In the genomic region with DNA sequence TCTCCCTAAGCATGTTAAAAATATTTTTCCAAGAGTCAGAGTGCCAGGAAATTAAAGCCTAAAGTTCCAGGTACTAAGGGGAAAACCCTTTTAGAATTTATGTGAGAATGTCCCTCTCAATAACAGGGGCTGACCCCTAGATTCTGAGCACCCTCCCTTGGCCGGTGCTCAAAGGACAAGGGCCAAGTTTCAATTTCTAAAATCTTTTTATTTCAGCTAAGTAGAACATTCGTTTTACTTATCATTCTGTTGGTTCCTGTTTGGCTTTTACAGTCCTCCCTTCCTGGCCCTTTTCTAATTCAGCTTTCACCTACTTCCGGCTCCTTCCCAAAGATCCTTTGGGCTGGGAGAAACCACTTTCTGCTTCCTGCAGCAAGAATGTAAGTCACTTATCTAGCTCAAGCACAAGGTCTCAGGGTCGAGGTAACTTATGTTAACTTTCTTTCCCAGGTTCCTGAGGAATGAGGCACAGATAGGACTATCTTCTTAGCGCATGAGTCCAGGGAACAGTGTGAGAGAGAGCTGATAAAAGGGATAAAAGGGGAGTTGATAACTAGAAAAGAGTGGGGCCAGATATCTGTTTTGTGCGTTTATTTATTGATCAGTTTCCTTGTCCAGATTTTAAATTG, we compare ENCODE assay signal across 2 cellular contexts.
TF ChIP-seq lines count a peak whose summit lies in the region.

No MANE protein-coding gene starts in this region.

TF ChIP-seq in liver, 16 proteins besides CTCF, POLR2A, EP300 and RAD21:
- no peak for TF ChIP-seq YY1 (IDR thresholded peaks at IDR 0.05)
- no peak for TF ChIP-seq HNF4A (conservative IDR thresholded peaks at IDR 0.05)
- TF ChIP-seq, protein P1, sequence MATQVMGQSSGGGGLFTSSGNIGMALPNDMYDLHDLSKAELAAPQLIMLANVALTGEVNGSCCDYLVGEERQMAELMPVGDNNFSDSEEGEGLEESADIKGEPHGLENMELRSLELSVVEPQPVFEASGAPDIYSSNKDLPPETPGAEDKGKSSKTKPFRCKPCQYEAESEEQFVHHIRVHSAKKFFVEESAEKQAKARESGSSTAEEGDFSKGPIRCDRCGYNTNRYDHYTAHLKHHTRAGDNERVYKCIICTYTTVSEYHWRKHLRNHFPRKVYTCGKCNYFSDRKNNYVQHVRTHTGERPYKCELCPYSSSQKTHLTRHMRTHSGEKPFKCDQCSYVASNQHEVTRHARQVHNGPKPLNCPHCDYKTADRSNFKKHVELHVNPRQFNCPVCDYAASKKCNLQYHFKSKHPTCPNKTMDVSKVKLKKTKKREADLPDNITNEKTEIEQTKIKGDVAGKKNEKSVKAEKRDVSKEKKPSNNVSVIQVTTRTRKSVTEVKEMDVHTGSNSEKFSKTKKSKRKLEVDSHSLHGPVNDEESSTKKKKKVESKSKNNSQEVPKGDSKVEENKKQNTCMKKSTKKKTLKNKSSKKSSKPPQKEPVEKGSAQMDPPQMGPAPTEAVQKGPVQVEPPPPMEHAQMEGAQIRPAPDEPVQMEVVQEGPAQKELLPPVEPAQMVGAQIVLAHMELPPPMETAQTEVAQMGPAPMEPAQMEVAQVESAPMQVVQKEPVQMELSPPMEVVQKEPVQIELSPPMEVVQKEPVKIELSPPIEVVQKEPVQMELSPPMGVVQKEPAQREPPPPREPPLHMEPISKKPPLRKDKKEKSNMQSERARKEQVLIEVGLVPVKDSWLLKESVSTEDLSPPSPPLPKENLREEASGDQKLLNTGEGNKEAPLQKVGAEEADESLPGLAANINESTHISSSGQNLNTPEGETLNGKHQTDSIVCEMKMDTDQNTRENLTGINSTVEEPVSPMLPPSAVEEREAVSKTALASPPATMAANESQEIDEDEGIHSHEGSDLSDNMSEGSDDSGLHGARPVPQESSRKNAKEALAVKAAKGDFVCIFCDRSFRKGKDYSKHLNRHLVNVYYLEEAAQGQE (IDR thresholded peaks at IDR 0.05): no peak
- TF ChIP-seq, protein P2, sequence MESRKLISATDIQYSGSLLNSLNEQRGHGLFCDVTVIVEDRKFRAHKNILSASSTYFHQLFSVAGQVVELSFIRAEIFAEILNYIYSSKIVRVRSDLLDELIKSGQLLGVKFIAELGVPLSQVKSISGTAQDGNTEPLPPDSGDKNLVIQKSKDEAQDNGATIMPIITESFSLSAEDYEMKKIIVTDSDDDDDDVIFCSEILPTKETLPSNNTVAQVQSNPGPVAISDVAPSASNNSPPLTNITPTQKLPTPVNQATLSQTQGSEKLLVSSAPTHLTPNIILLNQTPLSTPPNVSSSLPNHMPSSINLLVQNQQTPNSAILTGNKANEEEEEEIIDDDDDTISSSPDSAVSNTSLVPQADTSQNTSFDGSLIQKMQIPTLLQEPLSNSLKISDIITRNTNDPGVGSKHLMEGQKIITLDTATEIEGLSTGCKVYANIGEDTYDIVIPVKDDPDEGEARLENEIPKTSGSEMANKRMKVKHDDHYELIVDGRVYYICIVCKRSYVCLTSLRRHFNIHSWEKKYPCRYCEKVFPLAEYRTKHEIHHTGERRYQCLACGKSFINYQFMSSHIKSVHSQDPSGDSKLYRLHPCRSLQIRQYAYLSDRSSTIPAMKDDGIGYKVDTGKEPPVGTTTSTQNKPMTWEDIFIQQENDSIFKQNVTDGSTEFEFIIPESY (IDR thresholded peaks at IDR 0.05): no peak
- TF ChIP-seq NR2F2 (IDR thresholded peaks at IDR 0.05): peak; percentile 68
- no peak for TF ChIP-seq FOXA2 (IDR thresholded peaks at IDR 0.05)
- TF ChIP-seq EGR1 (IDR thresholded peaks at IDR 0.05; ENCODE audit: low read depth in 2 of 2): no peak
- TF ChIP-seq, protein P3, sequence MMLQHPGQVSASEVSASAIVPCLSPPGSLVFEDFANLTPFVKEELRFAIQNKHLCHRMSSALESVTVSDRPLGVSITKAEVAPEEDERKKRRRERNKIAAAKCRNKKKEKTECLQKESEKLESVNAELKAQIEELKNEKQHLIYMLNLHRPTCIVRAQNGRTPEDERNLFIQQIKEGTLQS (IDR thresholded peaks at IDR 0.05): no peak
- TF ChIP-seq SP1 (IDR thresholded peaks at IDR 0.05): no peak

TF ChIP-seq in HepG2, 621 proteins besides CTCF, POLR2A, EP300 and RAD21:
- TF ChIP-seq, protein P3 (CRISPR knock-in tag; IDR thresholded peaks at IDR 0.05): no peak
- no peak for TF ChIP-seq RBM22 (optimal IDR thresholded peaks at IDR 0.05; ENCODE audit: low read length)
- no peak for TF ChIP-seq ZNF737 (CRISPR knock-in tag; IDR thresholded peaks at IDR 0.05; ENCODE audit: borderline replicate concordance)
- TF ChIP-seq ZNF160 (CRISPR knock-in tag; IDR thresholded peaks at IDR 0.05): no peak
- TF ChIP-seq TAF1 (CRISPR knock-in tag; IDR thresholded peaks at IDR 0.05): no peak
